Comparison of ENCODE assay signal across 2 cellular contexts in genomic region chr3:46674031-46674592, GRCh38.
A peak's percentile ranks its signal among the peaks of the same experiment; 100 is the strongest.
TF ChIP-seq lines count a peak whose summit lies in the region.

No MANE protein-coding gene starts in this region.

TF ChIP-seq in GM12878, 131 proteins besides CTCF, POLR2A, EP300 and RAD21:
- TF ChIP-seq ZNF207 (IDR thresholded peaks at IDR 0.05; ENCODE audit: borderline replicate concordance) (no peak), LARP7 (IDR thresholded peaks at IDR 0.05) (no peak), DPF2 (IDR thresholded peaks at IDR 0.05) (no peak), ZNF24 (IDR thresholded peaks at IDR 0.05) (no peak), CBFB (IDR thresholded peaks at IDR 0.05; ENCODE audit: low read depth) (no peak), TCF12 (IDR thresholded peaks at IDR 0.05; ENCODE audit: low read depth, low read length) (no peak), SP1 (IDR thresholded peaks at IDR 0.05; ENCODE audit: low read depth, low read length) (no peak), NR2C2 (IDR thresholded peaks at IDR 0.05; ENCODE audit: borderline replicate concordance, control insufficient read depth, insufficient read length, low read depth) (no peak), ZSCAN29 (IDR thresholded peaks at IDR 0.05) (no peak), IRF3 (IDR thresholded peaks at IDR 0.05) (no peak), TAF1 (IDR thresholded peaks at IDR 0.05; ENCODE audit: borderline replicate concordance, low read depth, low read length) (no peak), SMC3 (IDR thresholded peaks at IDR 0.05; ENCODE audit: borderline replicate concordance, low read length) (no peak)

TF ChIP-seq in HepG2, 621 proteins besides CTCF, POLR2A, EP300 and RAD21:
- TF ChIP-seq GMEB2 (CRISPR knock-in tag; IDR thresholded peaks at IDR 0.05; ENCODE audit: low read depth) = no peak
- TF ChIP-seq SMC3 (IDR thresholded peaks at IDR 0.05; ENCODE audit: low read length) = peak; percentile 6; the same call in 1 of the 2 replicates
- peak; percentile 99 for TF ChIP-seq ZNF329 (CRISPR knock-in tag; IDR thresholded peaks at IDR 0.05; ENCODE audit: low read depth)
- TF ChIP-seq STAG1 (CRISPR knock-in tag; IDR thresholded peaks at IDR 0.05) = 0 out of 2 replicates have a peak, but pooled peaks have one; percentile 7
